ENCODE assay signal across 10 cellular contexts in the genomic region with DNA sequence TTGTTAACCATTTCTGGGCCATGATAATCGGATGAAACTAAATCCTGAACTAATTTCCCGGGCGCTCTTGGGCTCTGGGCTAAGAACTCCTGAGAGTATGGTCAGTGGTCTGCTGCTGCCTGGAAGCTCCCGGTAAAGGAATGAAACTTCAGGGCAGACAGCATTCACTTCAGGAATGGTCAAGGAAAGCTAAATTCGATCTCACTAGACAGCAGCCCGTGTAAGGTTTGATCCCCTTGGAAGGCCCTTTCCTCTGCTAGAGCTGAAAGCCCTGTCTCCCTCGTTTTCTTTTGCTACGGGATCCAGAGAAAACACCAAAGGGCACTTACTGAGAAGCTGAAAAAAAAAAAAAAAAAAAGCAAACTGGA. TPM values are rescaled to one million over a fixed set of nuclear protein-coding genes. Genes with fewer than 3 reads are reported as not detected.
DNase-seq lines count a peak whose midpoint lies in the region; ATAC-seq, FAIRE-seq and TF ChIP-seq lines count a peak whose summit lies in the region.
"Had no signal": no experiment of that assay in that cellular context is flagged by ENCODE, and none has a peak within 500 bp of the region (broad histone marks: within the 10 kb centered on the region; RNA-seq: fewer than 3 reads in every experiment).

No MANE protein-coding gene starts in this region.

- H3K27me3 ChIP-seq in DND-41 (ENCODE audit: insufficient read depth, low read length, poor library complexity) (no peaks in the 10 kb centered on the region), RWPE2 (ENCODE audit: insufficient read depth, poor library complexity, severe bottlenecking) (no peaks in the 10 kb centered on the region), esophagus squamous epithelium (no peaks in the 10 kb centered on the region), parathyroid adenoma (ENCODE audit: control insufficient read depth, insufficient read depth, low read length) (no peaks in the 10 kb centered on the region)

- H4K20me1 ChIP-seq in DND-41 (ENCODE audit: insufficient read depth, low read length) = no peaks in the 10 kb centered on the region

- TF ChIP-seq POLR2A in esophagus squamous epithelium (IDR thresholded peaks at IDR 0.05) (no peak), GM12891 (IDR thresholded peaks at IDR 0.05; ENCODE audit: low read depth, low read length) (no peak)

- H3K9ac ChIP-seq in DND-41 (ENCODE audit: low read depth, low read length) = peak overlapping the region; percentile 80
- peak overlapping the region; percentile 87 for H3K9ac ChIP-seq in parathyroid adenoma

- FAIRE-seq in GM12891 (lab: Jason Lieb, UNC) = no peak

- intact Hi-C loops in esophagus squamous epithelium (cut with DNase I) = no loop called here

- H3K4me1 ChIP-seq in DND-41 (ENCODE audit: insufficient read depth, low read length) (peaks cover 24% of the 10 kb centered on the region), RWPE2 (ENCODE audit: insufficient read depth, poor library complexity, severe bottlenecking) (peaks cover 5% of the 10 kb centered on the region), esophagus squamous epithelium (peaks cover 3 to 23% (median 9%) of the 10 kb centered on the region in 3 donors), parathyroid adenoma (peaks cover 22% of the 10 kb centered on the region)

- no peak for TF ChIP-seq CTCF in DND-41 (IDR thresholded peaks at IDR 0.05; ENCODE audit: borderline replicate concordance, extremely low read depth, low read length, poor library complexity, severe bottlenecking)
- TF ChIP-seq CTCF in RWPE2 (IDR thresholded peaks at IDR 0.05; ENCODE audit: poor library complexity, severe bottlenecking) = no peak
- no peak for TF ChIP-seq CTCF in esophagus squamous epithelium (IDR thresholded peaks at IDR 0.05)
- no peak for TF ChIP-seq CTCF in parathyroid adenoma (IDR thresholded peaks at IDR 0.05)

- H3K9me3 ChIP-seq in DND-41 (ENCODE audit: insufficient read depth, low read length, severe bottlenecking) (no peaks in the 10 kb centered on the region), RWPE2 (ENCODE audit: severe bottlenecking) (no peaks in the 10 kb centered on the region), esophagus squamous epithelium (no peaks in the 10 kb centered on the region), parathyroid adenoma (ENCODE audit: control insufficient read depth, low read length) (no peaks in the 10 kb centered on the region)

- H3K79me2 ChIP-seq in DND-41 (ENCODE audit: insufficient read depth, low read length) = peaks cover 37% of the 10 kb centered on the region
- H3K79me2 ChIP-seq in parathyroid adenoma = peaks cover 3% of the 10 kb centered on the region

- ATAC-seq in DND-41 (ENCODE audit: insufficient read depth, low read depth) (no peak), RWPE2 (ENCODE audit: low read depth) (no peak), HG02610 (IDR thresholded peaks at IDR 0.05; ENCODE audit: unreplicated experiment) (no peak)

- H3K36me3 ChIP-seq in DND-41 (ENCODE audit: insufficient read depth, low read length) = peaks cover 17% of the 10 kb centered on the region
- H3K36me3 ChIP-seq in RWPE2 (ENCODE audit: low read depth) = peaks cover 22% of the 10 kb centered on the region
- peaks cover 0 to 29% (median 0%) of the 10 kb centered on the region in 3 donors for H3K36me3 ChIP-seq in esophagus squamous epithelium
- no peaks in the 10 kb centered on the region for H3K36me3 ChIP-seq in parathyroid adenoma (ENCODE audit: control insufficient read depth, insufficient read depth, low read length)

- H2AFZ ChIP-seq in DND-41 (ENCODE audit: low read depth, low read length) = peak overlapping the region; percentile 83
- H2AFZ ChIP-seq in parathyroid adenoma = peak overlapping the region; percentile 100

- peak overlapping the region; percentile 85 for H3K27ac ChIP-seq in DND-41 (ENCODE audit: low read length)
- no peak overlapping the region for H3K27ac ChIP-seq in RWPE2 (ENCODE audit: poor library complexity, severe bottlenecking)
- H3K27ac ChIP-seq in esophagus squamous epithelium = peak overlapping the region in 3 of 4 donors; percentile 83 to 92 (median 90)
- peak overlapping the region; percentile 93 for H3K27ac ChIP-seq in parathyroid adenoma

- WGBS in esophagus squamous epithelium, 2 donors = 21 to 27% methylated on average over 8 of the region's 8 CpGs

- H3K4me2 ChIP-seq in DND-41 (ENCODE audit: insufficient read depth, low read length) (peak overlapping the region; percentile 96), parathyroid adenoma (ENCODE audit: low read length) (peak overlapping the region; percentile 92)

- DNase-seq in DND-41 = no peak
- DNase-seq in RWPE2 (ENCODE audit: low spot score) = no peak
- DNase-seq in esophagus squamous epithelium (lab: John Stamatoyannopoulos, UW) = no peak
- DNase-seq in NCI-H1930 (lab: John Stamatoyannopoulos, UW) = no peak
- no peak for DNase-seq in NAMALWA (ENCODE audit: low spot score)
- no peak for DNase-seq in GM12891 (ENCODE audit: insufficient read length, low spot score)

- peak overlapping the region; percentile 48 to 77 for H3K4me3 ChIP-seq in DND-41 (ENCODE audit: low read depth in 1 of 2, low read length in 2 of 2)
- peak overlapping the region; percentile 71 for H3K4me3 ChIP-seq in RWPE2 (ENCODE audit: severe bottlenecking)
- H3K4me3 ChIP-seq in esophagus squamous epithelium = peak overlapping the region; percentile 67 to 99 (median 79)
- peak overlapping the region; percentile 97 for H3K4me3 ChIP-seq in parathyroid adenoma (ENCODE audit: low read depth, low read length)

TF ChIP-seq in GM12891, 5 proteins besides CTCF, POLR2A, EP300 and RAD21:
- TF ChIP-seq POLR2AphosphoS5 (IDR thresholded peaks at IDR 0.05; ENCODE audit: low read depth, low read length) (no peak), SPI1 (IDR thresholded peaks at IDR 0.05; ENCODE audit: low read depth, low read length) (no peak), POU2F2 (IDR thresholded peaks at IDR 0.05; ENCODE audit: low read depth, low read length) (no peak), TAF1 (IDR thresholded peaks at IDR 0.05; ENCODE audit: low read depth, low read length) (no peak), PAX5 (IDR thresholded peaks at IDR 0.05; ENCODE audit: insufficient read depth, low read length, severe bottlenecking) (no peak)

RNA-seq across cellular contexts. Expression of gene ASB8, which starts 0.7 kb away (rescaled TPM):
- total RNA-seq in esophagus squamous epithelium = 10 to 100 TPM; 13.2 to 28.2 (median 24.8) TPM
- 17.0 TPM for polyA plus RNA-seq in GM12891 (2012; ENCODE audit: low read depth, missing spikeins)

RNA-seq across cellular contexts. Expression of gene CCDC184, which starts 26.8 kb away (rescaled TPM):
- total RNA-seq in esophagus squamous epithelium = 1 to 10 TPM in 1 of 4 donors, under 1 TPM in 3; 0.18 to 1.2 (median 0.65) TPM
- 0.14 TPM for polyA plus RNA-seq in GM12891 (2012; ENCODE audit: low read depth, missing spikeins)

RNA-seq across cellular contexts. Expression of gene PFKM, which starts 37.5 kb away (rescaled TPM):
- total RNA-seq in esophagus squamous epithelium = 10 to 100 TPM; 13.0 to 40.9 (median 33.3) TPM
- 63.7 TPM for polyA plus RNA-seq in GM12891 (2012; ENCODE audit: low read depth, missing spikeins)

RNA-seq across cellular contexts. Expression of gene OR10AD1, which starts 46.5 kb away (rescaled TPM):
- total RNA-seq in esophagus squamous epithelium = not detected
- polyA plus RNA-seq in GM12891 (2012; ENCODE audit: low read depth, missing spikeins) = not detected
- total RNA-seq: subcutaneous adipose tissue had no signal
- polyA plus RNA-seq: adipose tissue had no signal

RNA-seq across cellular contexts. Expression of gene SENP1, which starts 50.8 kb away (rescaled TPM):
- 10 to 100 TPM in 3 of 4 donors, 1 to 10 TPM in 1; 7.8 to 19.1 (median 16.5) TPM for total RNA-seq in esophagus squamous epithelium
- polyA plus RNA-seq in GM12891 (2012; ENCODE audit: low read depth, missing spikeins) = 9.4 TPM
